29 cellular contexts compared by ENCODE assay signal in genomic region chr5:131627466-131627865, GRCh38.
"Had no signal": no experiment of that assay in that cellular context is flagged by ENCODE, and none has a peak within 500 bp of the region (broad histone marks: within the 10 kb centered on the region; RNA-seq: fewer than 3 reads in every experiment).

No MANE protein-coding gene starts in this region.

- H3K27me3 Mint-ChIP-seq: central memory CD8-positive, alpha-beta T cell; naive B cell; stimulated activated naive CD8-positive, alpha-beta T cell treated with anti-CD3 and anti-CD28 coated beads, Interleukin-15, Interleukin-2, amounts not matched to agents 100 ng/mL and 50 ng/mL, for 24 hours; type B pancreatic cell had no signal

- H3K27ac ChIP-seq: adrenal gland, gastroesophageal sphincter, hepatocyte, pancreas, prostate gland, skin epidermis, uterus, VCaP had no signal

- H3K4me3 ChIP-seq: adrenal gland, gastroesophageal sphincter, hepatocyte, pancreas, prostate gland, skin epidermis, uterus had no signal

- H3K27ac Mint-ChIP-seq: activated naive CD4-positive, alpha-beta T cell treated with anti-CD3 and anti-CD28 coated beads, Interleukin-2, amount 50 U/mL, for 72 hours; activated T-cell treated with anti-CD3 and anti-CD28 coated beads, Interleukin-2, amount 50 U/mL, for 72 hours; mesothelial cell of epicardium; nephron progenitor cell; stimulated activated effector memory CD8-positive, alpha-beta T cell treated with anti-CD3 and anti-CD28 coated beads, Interleukin-12 subunit alpha, Interleukin-12 subunit beta, amount 100 ng/mL, for 72 hours; stimulated activated naive CD8-positive, alpha-beta T cell treated with anti-CD3 and anti-CD28 coated beads, Interleukin-15, Interleukin-2, amounts not matched to agents 100 ng/mL and 50 ng/mL, for 24 hours; type B pancreatic cell had no signal

- H3K36me3 ChIP-seq: adrenal gland, gastroesophageal sphincter, pancreas, prostate gland, uterus had no signal

- H3K4me3 Mint-ChIP-seq: activated T-cell treated with anti-CD3 and anti-CD28 coated beads, Interleukin-2, amount 50 U/mL, for 72 hours; central memory CD8-positive, alpha-beta T cell; mesothelial cell of epicardium; nephron progenitor cell; stimulated activated effector memory CD8-positive, alpha-beta T cell treated with anti-CD3 and anti-CD28 coated beads, Interleukin-12 subunit alpha, Interleukin-12 subunit beta, amount 100 ng/mL, for 72 hours; stimulated activated naive CD8-positive, alpha-beta T cell treated with anti-CD3 and anti-CD28 coated beads, Interleukin-15, Interleukin-2, amounts not matched to agents 100 ng/mL and 50 ng/mL, for 24 hours; type B pancreatic cell had no signal

- ATAC-seq: activated naive CD4-positive, alpha-beta T cell treated with anti-CD3 and anti-CD28 coated beads, Interleukin-2, amount 50 U/mL, for 72 hours; activated T-cell treated with anti-CD3 and anti-CD28 coated beads, Interleukin-2, amount 50 U/mL, for 72 hours; gastroesophageal sphincter; left cardiac atrium; pancreas; sciatic nerve; stimulated activated effector memory CD8-positive, alpha-beta T cell treated with anti-CD3 and anti-CD28 coated beads, Interleukin-12 subunit alpha, Interleukin-12 subunit beta, amount 100 ng/mL, for 72 hours had no signal

- H2AFZ ChIP-seq: hepatocyte had no signal

- H3K4me1 Mint-ChIP-seq: nephron progenitor cell had no signal

- H3K4me1 ChIP-seq: prostate gland, uterus had no signal

- DNase-seq: activated CD4-positive, alpha-beta T cell treated with anti-CD3 and anti-CD28 coated beads for 4 hours; activated CD4-positive, alpha-beta T cell treated with anti-CD3 and anti-CD28 coated beads, Interleukin-2, amount 50 U/mL, for 4 hours; activated naive CD4-positive, alpha-beta T cell; activated T-cell treated with anti-CD3 and anti-CD28 coated beads for 4 hours; activated T-cell treated with anti-CD3 and anti-CD28 coated beads, Interleukin-2, amount 50 U/mL, for 72 hours; dermis blood vessel endothelial cell; effector CD8-positive, alpha-beta T cell; left cardiac atrium; naive B cell; nephron progenitor cell; pancreas; retina; stimulated activated CD4-positive, alpha-beta T cell treated with anti-CD3 and anti-CD28 coated beads, Interleukin-12 subunit alpha, Interleukin-12 subunit beta, amount 100 ng/mL, for 4 hours; stimulated activated CD4-positive, alpha-beta T cell treated with anti-CD3 and anti-CD28 coated beads, Interleukin-4, amount 100 ng/mL, for 24 hours; T-helper 9 cell; uterus had no signal

- H3K4me2 ChIP-seq: hepatocyte had no signal

- H3K27me3 ChIP-seq: adrenal gland, gastroesophageal sphincter, hepatocyte, pancreas, uterus had no signal

- H3K9me3 ChIP-seq: adrenal gland, gastroesophageal sphincter, pancreas, prostate gland, uterus had no signal
